Comparison of ENCODE assay signal across 1 cellular context in genomic region chr18:24987271-24987932, GRCh38.
TF ChIP-seq lines count a peak whose summit lies in the region.

No MANE protein-coding gene starts in this region.

TF ChIP-seq in IMR-90, 13 proteins besides CTCF, POLR2A, EP300 and RAD21 (continued from another document):
- no peak for TF ChIP-seq ELK1 (IDR thresholded peaks at IDR 0.05; ENCODE audit: borderline replicate concordance, low read depth, low read length)
